In the genomic region with DNA sequence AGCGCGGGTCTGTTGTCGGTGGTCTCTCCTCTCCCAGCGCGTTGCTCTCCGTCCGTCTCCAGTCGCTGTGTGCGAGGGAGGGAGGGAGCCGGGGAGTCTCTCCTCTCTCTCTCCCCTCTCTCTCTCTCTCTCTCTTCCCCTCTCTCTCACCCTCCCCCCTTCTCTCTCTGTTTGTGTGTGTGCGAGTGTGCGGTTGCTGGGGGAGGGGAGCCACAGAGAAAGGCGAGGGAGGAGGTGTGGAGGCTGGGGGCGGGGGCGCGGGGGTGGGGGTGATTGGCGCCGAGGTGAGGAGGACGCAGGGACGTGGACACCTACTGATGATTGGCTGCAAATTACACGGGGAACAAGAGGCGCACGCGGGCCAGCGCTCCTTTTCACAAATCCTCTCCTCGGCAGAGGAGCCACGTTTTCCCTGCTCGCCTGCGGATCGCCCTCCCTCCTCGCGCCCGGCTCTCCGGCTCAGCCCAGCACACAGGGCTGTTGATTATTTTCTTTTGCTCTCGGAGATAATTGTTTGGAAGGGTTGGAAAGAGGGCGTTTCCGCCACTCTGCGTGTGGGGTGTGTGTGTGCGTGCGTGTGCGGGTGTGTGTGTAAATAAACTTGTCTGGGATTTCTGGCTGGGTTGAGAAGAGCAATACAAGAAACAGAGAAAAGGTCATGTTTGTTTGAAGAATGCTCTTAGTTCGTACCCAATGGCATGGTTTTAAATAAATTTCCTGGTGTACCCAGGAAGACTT, we compare ENCODE assay signal across 9 cellular contexts. TPM values are rescaled to one million over a fixed set of nuclear protein-coding genes. Genes with fewer than 3 reads are reported as not detected.
DNase-seq lines count a peak whose midpoint lies in the region; ATAC-seq and TF ChIP-seq lines count a peak whose summit lies in the region.
"Had no signal": no experiment of that assay in that cellular context is flagged by ENCODE, and none has a peak within 500 bp of the region (broad histone marks: within the 10 kb centered on the region; RNA-seq: fewer than 3 reads in every experiment).

CXXC4 (minus strand) TSS at position 73 of the 738 bp plus-strand sequence. CDS start 3,092 bp downstream, outside the sequence.

- peaks cover 30% of the 10 kb centered on the region for H3K4me1 Mint-ChIP-seq in activated naive CD4-positive, alpha-beta T cell treated with anti-CD3 and anti-CD28 coated beads, Interleukin-2, amount 10 ng/mL, durations not matched to agents 7 days and 5 days

- CTCF ChIA-PET in activated naive CD4-positive, alpha-beta T cell treated with anti-CD3 and anti-CD28 coated beads, Interleukin-2, amount 10 ng/mL, durations not matched to agents 7 days and 5 days (lab: Charles Lee), result no interaction called here

- H3K27ac Mint-ChIP-seq in activated naive CD4-positive, alpha-beta T cell treated with anti-CD3 and anti-CD28 coated beads, Interleukin-2, amount 10 ng/mL, durations not matched to agents 7 days and 5 days, result no peak within 1 kb of the TSS

- H3K36me3 ChIP-seq in cardiac muscle cell, result no peaks in the 10 kb centered on the region
- H3K36me3 ChIP-seq: BLaER1 had no signal

- H3K4me1 ChIP-seq in cardiac muscle cell (ENCODE audit: low read depth), result peaks cover 9% of the 10 kb centered on the region

- peak within 1 kb of the TSS; percentile 34 for H3K4me3 Mint-ChIP-seq in activated naive CD4-positive, alpha-beta T cell treated with anti-CD3 and anti-CD28 coated beads, Interleukin-2, amount 10 ng/mL, durations not matched to agents 7 days and 5 days

- peak; percentile 36 for ATAC-seq in HG03066 (IDR thresholded peaks at IDR 0.05; ENCODE audit: low read depth, unreplicated experiment)
- no peak for ATAC-seq in GM21737 (IDR thresholded peaks at IDR 0.05; ENCODE audit: unreplicated experiment)

- H3K27me3 Mint-ChIP-seq in activated naive CD4-positive, alpha-beta T cell treated with anti-CD3 and anti-CD28 coated beads, Interleukin-2, amount 10 ng/mL, durations not matched to agents 7 days and 5 days, result peaks cover 58% of the 10 kb centered on the region

- DNase-seq in SIG-M5 treated with dmso at 0.1 percent for 504 hours (lab: John Stamatoyannopoulos, UW; ENCODE audit: unreplicated experiment) (peak; percentile 1), SIG-M5 (lab: John Stamatoyannopoulos, UW) (no peak), NCI-H524 (lab: John Stamatoyannopoulos, UW) (peak; percentile 76 to 91), cardiac muscle cell (ENCODE audit: low read depth in 1 of 2, low spot score in 1 of 2) (peak; percentile 72 to 94), occipital lobe (lab: John Stamatoyannopoulos, UW) (peak; percentile 90)
- peak; percentile 23 for DNase-seq in activated naive CD4-positive, alpha-beta T cell treated with anti-CD3 and anti-CD28 coated beads, Interleukin-2, amount 10 ng/mL, durations not matched to agents 7 days and 5 days

- no peaks in the 10 kb centered on the region for H3K36me3 Mint-ChIP-seq in activated naive CD4-positive, alpha-beta T cell treated with anti-CD3 and anti-CD28 coated beads, Interleukin-2, amount 10 ng/mL, durations not matched to agents 7 days and 5 days

- H3K27me3 ChIP-seq in cardiac muscle cell, result no peaks in the 10 kb centered on the region
- H3K27me3 ChIP-seq: BLaER1 had no signal

- peak within 1 kb of the TSS; percentile 92 for H3K27ac ChIP-seq in cardiac muscle cell
- H3K27ac ChIP-seq: BLaER1 had no signal

- no peaks in the 10 kb centered on the region for H3K9me3 ChIP-seq in cardiac muscle cell (ENCODE audit: low read depth)
- H3K9me3 ChIP-seq: BLaER1 had no signal

- peak within 1 kb of the TSS; percentile 82 for H3K4me3 ChIP-seq in cardiac muscle cell
- H3K4me3 ChIP-seq: BLaER1 had no signal

- H3K9me3 Mint-ChIP-seq in activated naive CD4-positive, alpha-beta T cell treated with anti-CD3 and anti-CD28 coated beads, Interleukin-2, amount 10 ng/mL, durations not matched to agents 7 days and 5 days, result no peaks in the 10 kb centered on the region

- no peak for TF ChIP-seq CTCF in cardiac muscle cell (IDR thresholded peaks at IDR 0.05; ENCODE audit: low read depth, low read length)

RNA-seq across cellular contexts. Expression of gene CXXC4, which starts in this region (rescaled TPM):
- total RNA-seq in cardiac muscle cell, result 12.6 and 20.2 TPM in 2 replicates
- 10.6 and 19.3 TPM in 2 replicates for polyA plus RNA-seq in cardiac muscle cell
- 128 TPM for total RNA-seq in occipital lobe
